9 cellular contexts compared by ENCODE assay signal in genomic region chr3:122794483-122794778, GRCh38. TPM values are rescaled to one million over a fixed set of nuclear protein-coding genes. Genes with fewer than 3 reads are reported as not detected.
DNase-seq lines count a peak whose midpoint lies in the region; ATAC-seq, FAIRE-seq and TF ChIP-seq lines count a peak whose summit lies in the region.
"Had no signal": no experiment of that assay in that cellular context is flagged by ENCODE, and none has a peak within 500 bp of the region (broad histone marks: within the 10 kb centered on the region; RNA-seq: fewer than 3 reads in every experiment).

No MANE protein-coding gene starts in this region.

- CTCF ChIA-PET in activated B cell treated with CpG ODN at 0.5 μM for 24 hours (lab: Charles Lee) = no interaction called here

- H3K27me3 Mint-ChIP-seq in activated B cell treated with CpG ODN at 0.5 μM for 24 hours = no peaks in the 10 kb centered on the region

- no peak overlapping the region for H3K4me3 Mint-ChIP-seq in activated B cell treated with CpG ODN at 0.5 μM for 24 hours

- peak overlapping the region; percentile 86 for H3K27ac Mint-ChIP-seq in activated B cell treated with CpG ODN at 0.5 μM for 24 hours

- DNase-seq in H54 (ENCODE audit: insufficient read length, low spot score) (no peak), activated B cell treated with CpG ODN at 0.5 μM for 24 hours (no peak), glomerular endothelial cell (ENCODE audit: extremely low read depth, low read depth, low spot score) (peak; percentile 27), NCI-H1092 treated with DMSO at 0.1 percent for 48 hours (lab: John Stamatoyannopoulos, UW) (no peak), epidermal melanocyte (ENCODE audit: insufficient read length, low spot score) (no peak), DMS79 (lab: John Stamatoyannopoulos, UW) (no peak)

- POLR2A ChIA-PET in activated B cell treated with CpG ODN at 0.5 μM for 24 hours (lab: Charles Lee) = interaction anchor here (0.5 to 1.4 kb wide), 5 partner anchors 25 to 412 kb away, joined by 3 to 7 read pairs (median 5); partner anchors contain the start of genes FAM162A, KPNA1 and MIX23

- peaks cover 5% of the 10 kb centered on the region for H3K36me3 Mint-ChIP-seq in activated B cell treated with CpG ODN at 0.5 μM for 24 hours (ENCODE audit: low read depth)

- peak overlapping the region; percentile 90 to 94 (median 93) for H3K4me3 ChIP-seq in skeletal muscle tissue (ENCODE audit: low read length in 3 of 3)

- no peaks in the 10 kb centered on the region for H3K9me3 Mint-ChIP-seq in activated B cell treated with CpG ODN at 0.5 μM for 24 hours

- intact Hi-C loops in activated B cell treated with CpG ODN at 0.5 μM for 24 hours (cut with micrococcal nuclease) = loop anchor here (1.0 to 5.0 kb wide), 5 partner anchors 218 to 793 kb away; partner anchors contain the start of genes DTX3L, FAM162A, HACD2 and PARP9

- peak overlapping the region; percentile 94 for H3K27ac ChIP-seq in skeletal muscle tissue (ENCODE audit: low read depth, low read length)

- ATAC-seq in activated B cell treated with CpG ODN at 0.5 μM for 24 hours (ENCODE audit: low read depth) (no peak), HG02885 (IDR thresholded peaks at IDR 0.05; ENCODE audit: poor library complexity, unreplicated experiment) (no peak)

- H3K4me1 Mint-ChIP-seq in activated B cell treated with CpG ODN at 0.5 μM for 24 hours = peaks cover 25% of the 10 kb centered on the region

- no peaks in the 10 kb centered on the region for H3K9me3 ChIP-seq in skeletal muscle tissue (ENCODE audit: control insufficient read depth in 3 of 3, low read length in 3 of 3)

- H3K4me1 ChIP-seq in skeletal muscle tissue (ENCODE audit: control insufficient read depth in 3 of 3, insufficient read depth in 3 of 3, low read length in 3 of 3) = peaks cover 33 to 51% (median 44%) of the 10 kb centered on the region in 3 donors

- H3K36me3 ChIP-seq in skeletal muscle tissue (ENCODE audit: control insufficient read depth in 3 of 3, insufficient read depth in 3 of 3, low read length in 3 of 3) = no peaks in the 10 kb centered on the region

- no peak for TF ChIP-seq POLR2A in H54 (IDR thresholded peaks at IDR 0.05; ENCODE audit: low read depth, low read length)

- H3K27me3 ChIP-seq in skeletal muscle tissue (ENCODE audit: control insufficient read depth in 3 of 3, insufficient read depth in 3 of 3, low read length in 3 of 3) = no peaks in the 10 kb centered on the region

- no peak for TF ChIP-seq CTCF in activated B cell treated with CpG ODN at 0.5 μM for 24 hours (IDR thresholded peaks at IDR 0.05)

- peak; percentile 60 for FAIRE-seq in H54 (lab: Jason Lieb, UNC)
- FAIRE-seq: colon had no signal

- H3K9ac ChIP-seq in skeletal muscle tissue (ENCODE audit: low read depth in 1 of 3, low read length in 3 of 3) = peak overlapping the region; percentile 91 to 96 (median 93)

RNA-seq across cellular contexts. Expression of gene SLC49A4, which starts 0.4 kb away (rescaled TPM):
- total RNA-seq in activated B cell treated with CpG ODN at 0.5 μM for 24 hours (3.0 and 3.2 TPM in 2 replicates), glomerular endothelial cell (13.8 and 14.4 TPM in 2 replicates), skeletal muscle tissue (11.5 TPM)

RNA-seq across cellular contexts. Expression of gene HSPBAP1, which starts 0.8 kb away (rescaled TPM):
- 18.1 and 20.6 TPM in 2 replicates for total RNA-seq in activated B cell treated with CpG ODN at 0.5 μM for 24 hours
- 4.1 and 6.4 TPM in 2 replicates for total RNA-seq in glomerular endothelial cell
- 8.9 TPM for total RNA-seq in skeletal muscle tissue
